Comparison of ENCODE assay signal across 6 cellular contexts in the genomic region with DNA sequence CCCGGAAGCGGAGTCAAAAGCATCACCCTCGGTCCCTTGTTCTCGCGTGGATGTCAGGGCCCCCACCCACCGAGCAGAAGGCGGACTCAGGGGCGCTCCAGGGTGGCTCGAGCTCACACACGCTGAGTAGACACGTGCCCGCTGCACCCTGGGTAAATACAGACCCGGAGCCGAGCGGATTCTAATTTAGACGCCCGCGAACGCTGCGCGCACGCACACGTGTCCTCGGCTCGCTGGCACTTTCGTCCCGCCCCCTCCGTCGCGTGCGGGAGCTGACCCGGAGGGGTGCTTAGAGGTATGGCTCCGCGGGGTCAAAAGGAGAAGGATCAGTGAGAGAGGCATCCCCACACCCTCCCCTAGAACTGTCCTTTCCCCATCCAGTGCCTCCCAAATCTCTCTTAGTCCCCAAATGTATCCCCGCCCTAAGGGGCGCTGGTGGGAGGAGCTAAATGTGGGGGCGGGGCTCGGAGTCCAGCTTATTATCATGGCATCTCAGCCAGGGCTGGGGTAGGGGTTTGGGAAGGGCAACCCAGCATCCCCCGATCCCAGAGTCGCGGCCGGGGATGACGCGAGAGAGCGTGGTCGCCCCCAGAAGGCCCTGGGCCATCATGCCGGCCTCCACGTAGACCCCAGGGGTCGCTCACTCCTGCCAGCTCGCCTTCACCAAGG. TPM values are rescaled to one million over a fixed set of nuclear protein-coding genes. Genes with fewer than 3 reads are reported as not detected.
DNase-seq lines count a peak whose midpoint lies in the region; ATAC-seq and TF ChIP-seq lines count a peak whose summit lies in the region.

No MANE protein-coding gene starts in this region.

- peaks cover 85% of the 10 kb centered on the region for H3K4me1 ChIP-seq in left ventricle myocardium inferior

- peak overlapping the region; percentile 67 for H3K4me3 ChIP-seq in left ventricle myocardium inferior

- intact Hi-C loops in Calu3 (cut with micrococcal nuclease; ENCODE audit: unreplicated experiment) (no loop called here), left ventricle myocardium inferior (cut with micrococcal nuclease) (no loop called here)

- peaks cover 30% of the 10 kb centered on the region for H3K27me3 Mint-ChIP-seq in Calu3 (ENCODE audit: unreplicated experiment)
- H3K27me3 Mint-ChIP-seq in activated CD4-positive, alpha-beta memory T cell treated with anti-CD3 and anti-CD28 coated beads, Interleukin-2, amount 10 ng/mL, durations not matched to agents 7 days and 5 days: peaks cover 66% of the 10 kb centered on the region
- peaks cover 62% of the 10 kb centered on the region for H3K27me3 Mint-ChIP-seq in stimulated activated memory B cell treated with anti-CD40 and anti-IgM and Interleukin-4, amounts not matched to agents 10 μg/mL and 1 μg/mL and 100 μg/mL, for 72 hours

- no peak overlapping the region for H3K27ac ChIP-seq in left ventricle myocardium inferior (replicated peaks)

- no peaks in the 10 kb centered on the region for H3K9me3 ChIP-seq in left ventricle myocardium inferior (replicated peaks)

- no TSS peak for BruUV-seq in Calu3 (replicated peaks; lab: Mats Ljungman, UMichigan)

- TF ChIP-seq CTCF in Calu3 (IDR thresholded peaks at IDR 0.05; ENCODE audit: unreplicated experiment) (no peak), left ventricle myocardium inferior (IDR thresholded peaks at IDR 0.05; ENCODE audit: borderline replicate concordance) (no peak)

- CTCF ChIA-PET in Calu3 (lab: Charles Lee): interaction anchor here (1.0 to 1.2 kb wide), 3 partner anchors 11 to 99 kb away, joined by 3 to 5 read pairs (median 3); no protein-coding TSS in a partner anchor
- CTCF ChIA-PET in activated CD4-positive, alpha-beta memory T cell treated with anti-CD3 and anti-CD28 coated beads, Interleukin-2, amount 10 ng/mL, durations not matched to agents 7 days and 5 days (lab: Charles Lee): interaction anchor here (0.5 to 3.1 kb wide), 9 partner anchors 9 to 239 kb away, joined by 3 to 23 read pairs (median 4); a partner anchor contains a TSS

- H3K27me3 ChIP-seq in left ventricle myocardium inferior (ENCODE audit: low read depth): peaks cover 76% of the 10 kb centered on the region

- peak overlapping the region; percentile 77 for H3K27ac Mint-ChIP-seq in Calu3 (ENCODE audit: unreplicated experiment)
- peak overlapping the region; percentile 33 for H3K27ac Mint-ChIP-seq in activated CD4-positive, alpha-beta memory T cell treated with anti-CD3 and anti-CD28 coated beads, Interleukin-2, amount 10 ng/mL, durations not matched to agents 7 days and 5 days
- H3K27ac Mint-ChIP-seq in stimulated activated memory B cell treated with anti-CD40 and anti-IgM and Interleukin-4, amounts not matched to agents 10 μg/mL and 1 μg/mL and 100 μg/mL, for 72 hours: peak overlapping the region; percentile 67

- peaks cover 52% of the 10 kb centered on the region for H3K36me3 Mint-ChIP-seq in Calu3 (ENCODE audit: insufficient read depth, unreplicated experiment)
- peaks cover 33% of the 10 kb centered on the region for H3K36me3 Mint-ChIP-seq in activated CD4-positive, alpha-beta memory T cell treated with anti-CD3 and anti-CD28 coated beads, Interleukin-2, amount 10 ng/mL, durations not matched to agents 7 days and 5 days (ENCODE audit: low read depth)
- peaks cover 29% of the 10 kb centered on the region for H3K36me3 Mint-ChIP-seq in stimulated activated memory B cell treated with anti-CD40 and anti-IgM and Interleukin-4, amounts not matched to agents 10 μg/mL and 1 μg/mL and 100 μg/mL, for 72 hours

- ATAC-seq in stimulated activated memory B cell treated with anti-CD40 and anti-IgM and Interleukin-4, amounts not matched to agents 10 μg/mL and 1 μg/mL and 100 μg/mL, for 72 hours: peak; percentile 48

- POLR2A ChIA-PET in activated CD4-positive, alpha-beta memory T cell treated with anti-CD3 and anti-CD28 coated beads, Interleukin-2, amount 10 ng/mL, durations not matched to agents 7 days and 5 days (lab: Charles Lee): interaction anchor here (1.0 to 8.9 kb wide), 5 partner anchors 9 to 113 kb away, joined by 3 to 105 read pairs (median 5); a partner anchor contains a TSS

- no peaks in the 10 kb centered on the region for H3K9me3 Mint-ChIP-seq in Calu3 (ENCODE audit: low read depth, unreplicated experiment)
- H3K9me3 Mint-ChIP-seq in activated CD4-positive, alpha-beta memory T cell treated with anti-CD3 and anti-CD28 coated beads, Interleukin-2, amount 10 ng/mL, durations not matched to agents 7 days and 5 days: no peaks in the 10 kb centered on the region
- peaks cover 5% of the 10 kb centered on the region for H3K9me3 Mint-ChIP-seq in stimulated activated memory B cell treated with anti-CD40 and anti-IgM and Interleukin-4, amounts not matched to agents 10 μg/mL and 1 μg/mL and 100 μg/mL, for 72 hours

- peak overlapping the region; percentile 59 for H3K4me3 Mint-ChIP-seq in Calu3 (ENCODE audit: low read depth, unreplicated experiment)
- peak overlapping the region; percentile 58 for H3K4me3 Mint-ChIP-seq in activated CD4-positive, alpha-beta memory T cell treated with anti-CD3 and anti-CD28 coated beads, Interleukin-2, amount 10 ng/mL, durations not matched to agents 7 days and 5 days
- peak overlapping the region; percentile 70 for H3K4me3 Mint-ChIP-seq in stimulated activated memory B cell treated with anti-CD40 and anti-IgM and Interleukin-4, amounts not matched to agents 10 μg/mL and 1 μg/mL and 100 μg/mL, for 72 hours

- H3K36me3 ChIP-seq in left ventricle myocardium inferior: peaks cover 15% of the 10 kb centered on the region

- DNase-seq in Calu3 (no peak), NCI-H1092 (lab: John Stamatoyannopoulos, UW) (peak; percentile 22), left ventricle myocardium inferior (no peak), NCI-H2029 (lab: John Stamatoyannopoulos, UW) (no peak)
- DNase-seq in activated CD4-positive, alpha-beta memory T cell treated with anti-CD3 and anti-CD28 coated beads, Interleukin-2, amount 10 ng/mL, durations not matched to agents 7 days and 5 days: peak; percentile 69

- H3K4me1 Mint-ChIP-seq in Calu3 (ENCODE audit: low read depth, unreplicated experiment): peaks cover 15% of the 10 kb centered on the region
- H3K4me1 Mint-ChIP-seq in activated CD4-positive, alpha-beta memory T cell treated with anti-CD3 and anti-CD28 coated beads, Interleukin-2, amount 10 ng/mL, durations not matched to agents 7 days and 5 days: peaks cover 84% of the 10 kb centered on the region
- H3K4me1 Mint-ChIP-seq in stimulated activated memory B cell treated with anti-CD40 and anti-IgM and Interleukin-4, amounts not matched to agents 10 μg/mL and 1 μg/mL and 100 μg/mL, for 72 hours: peaks cover 84% of the 10 kb centered on the region

RNA-seq across cellular contexts. Expression of a gene that starts 0.5 kb away (rescaled TPM):
- total RNA-seq in Calu3 (2022): 0.61 and 1.3 TPM in 2 replicates
- 1 to 10 TPM in 1 of 2 experiments, under 1 TPM in 1; 0.53 to 1.1 TPM for total RNA-seq in activated CD4-positive, alpha-beta memory T cell treated with anti-CD3 and anti-CD28 coated beads, Interleukin-2, amount 10 ng/mL, durations not matched to agents 7 days and 5 days
- total RNA-seq in left ventricle myocardium inferior: 0.49 TPM

RNA-seq across cellular contexts. Expression of a gene that starts 2.5 kb away (rescaled TPM):
- total RNA-seq in Calu3 (2022): 1.6 and 1.7 TPM in 2 replicates
- total RNA-seq in activated CD4-positive, alpha-beta memory T cell treated with anti-CD3 and anti-CD28 coated beads, Interleukin-2, amount 10 ng/mL, durations not matched to agents 7 days and 5 days: 1 to 10 TPM; 1.5 to 2.0 TPM
- total RNA-seq in left ventricle myocardium inferior: 0.36 TPM

RNA-seq across cellular contexts. Expression of a gene that starts 18.4 kb away (rescaled TPM):
- total RNA-seq in Calu3 (2022) (91.0 and 147 TPM in 2 replicates), left ventricle myocardium inferior (7.1 TPM)
- 10 to 100 TPM; 23.8 to 24.3 TPM for total RNA-seq in activated CD4-positive, alpha-beta memory T cell treated with anti-CD3 and anti-CD28 coated beads, Interleukin-2, amount 10 ng/mL, durations not matched to agents 7 days and 5 days

RNA-seq across cellular contexts. Expression of a gene that starts 20.3 kb away (rescaled TPM):
- total RNA-seq in Calu3 (2022) (4.6 and 7.0 TPM in 2 replicates), left ventricle myocardium inferior (0.74 TPM)
- 1 to 10 TPM; 1.0 to 1.4 TPM for total RNA-seq in activated CD4-positive, alpha-beta memory T cell treated with anti-CD3 and anti-CD28 coated beads, Interleukin-2, amount 10 ng/mL, durations not matched to agents 7 days and 5 days

RNA-seq across cellular contexts. Expression of a gene that starts 26.5 kb away (rescaled TPM):
- total RNA-seq in Calu3 (2022): 18.7 and 18.9 TPM in 2 replicates
- total RNA-seq in activated CD4-positive, alpha-beta memory T cell treated with anti-CD3 and anti-CD28 coated beads, Interleukin-2, amount 10 ng/mL, durations not matched to agents 7 days and 5 days: 1 to 10 TPM; 3.5 to 3.7 TPM
- 17.4 TPM for total RNA-seq in left ventricle myocardium inferior

Comparison
In these comparisons a context has a peak if more than half of its experiments do, and no peak if none do; other contexts are left out.
1. DNase-seq: peak in NCI-H1092 (single experiment) and activated CD4-positive, alpha-beta memory T cell treated with anti-CD3 and anti-CD28 coated beads, Interleukin-2, amount 10 ng/mL, durations not matched to agents 7 days and 5 days (single experiment); none in Calu3 (single experiment), left ventricle myocardium inferior (single experiment) and NCI-H2029 (single experiment).
2. Peak in every context shown above with its lines, with median percentiles within 50 percentile points of each other: H3K27ac Mint-ChIP-seq and H3K4me3 Mint-ChIP-seq.